ENCODE assay signal across 15 cellular contexts in the genomic region with DNA sequence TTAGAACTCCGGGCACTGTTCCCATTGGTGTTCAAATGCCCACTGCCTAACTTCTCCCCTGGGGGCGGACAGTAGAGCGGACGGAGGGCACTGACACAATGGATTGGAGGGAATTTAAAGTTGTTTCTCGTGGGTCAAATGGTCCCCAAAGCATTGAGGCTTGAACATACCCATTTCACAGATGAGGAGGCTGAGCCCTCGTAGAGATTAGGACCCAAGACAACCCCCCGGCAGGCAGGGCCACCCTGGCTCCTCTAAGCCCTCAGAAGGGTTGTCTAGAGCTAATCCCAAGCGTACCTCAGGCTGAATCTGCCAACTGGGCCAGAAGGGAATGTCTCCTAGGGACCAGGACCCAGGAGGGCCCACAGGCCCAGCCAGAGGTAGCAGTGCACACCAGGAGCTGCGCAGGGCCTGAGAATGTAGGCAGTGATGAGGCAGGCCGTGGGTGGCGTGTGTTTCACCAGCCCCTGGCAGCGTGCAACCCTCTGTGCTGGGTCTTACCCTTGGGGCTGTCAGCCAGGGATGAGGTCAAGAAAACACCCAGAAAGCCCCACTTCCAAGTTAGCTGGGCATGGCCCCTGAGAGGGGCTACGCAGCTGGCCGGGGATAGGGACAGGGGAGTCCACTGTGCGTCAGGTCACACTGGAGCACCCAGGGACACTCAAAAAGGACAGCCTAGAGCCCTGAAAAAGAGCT. TPM values are rescaled to one million over a fixed set of nuclear protein-coding genes. Genes with fewer than 3 reads are reported as not detected.
DNase-seq lines count a peak whose midpoint lies in the region; ATAC-seq and TF ChIP-seq lines count a peak whose summit lies in the region.
"Had no signal": no experiment of that assay in that cellular context is flagged by ENCODE, and none has a peak within 500 bp of the region (broad histone marks: within the 10 kb centered on the region; RNA-seq: fewer than 3 reads in every experiment).

No MANE protein-coding gene starts in this region.

- H3K9ac ChIP-seq in BLaER1 = no peak overlapping the region

- peak overlapping the region; percentile 1 for H3K27ac Mint-ChIP-seq in stimulated activated naive B cell treated with anti-CD40 and anti-IgM and Interleukin-4, amounts not matched to agents 10 μg/mL and 1 μg/mL and 100 μg/mL, for 72 hours
- H3K27ac Mint-ChIP-seq in activated CD4-positive, alpha-beta memory T cell treated with anti-CD3 and anti-CD28 coated beads for 36 hours = no peak overlapping the region
- peak overlapping the region in 1 of 2 donors; percentile 82 for H3K27ac Mint-ChIP-seq in stimulated activated naive CD8-positive, alpha-beta T cell treated with anti-CD3 and anti-CD28 coated beads, Interleukin-15, amount 100 ng/mL, for 72 hours
- H3K27ac Mint-ChIP-seq: IgD-negative memory B cell had no signal

- peaks cover 6% of the 10 kb centered on the region for H3K27me3 ChIP-seq in BLaER1
- H3K27me3 ChIP-seq: BE2C had no signal

- POLR2A ChIA-PET in RWPE1 (lab: Yijun Ruan, JAX; ENCODE audit: low non-redundant PET) = no interaction called here
- POLR2A ChIA-PET in activated CD4-positive, alpha-beta memory T cell treated with anti-CD3 and anti-CD28 coated beads for 36 hours (lab: Charles Lee) = interaction anchor here (0.6 kb wide), 1 partner anchor 8 kb away, joined by 3 read pairs; no protein-coding TSS in a partner anchor

- no peaks in the 10 kb centered on the region for H3K9me3 ChIP-seq in BLaER1
- H3K9me3 ChIP-seq: BE2C, Caco-2, HAP-1 had no signal

- no peaks in the 10 kb centered on the region for H3K9me3 Mint-ChIP-seq in stimulated activated naive B cell treated with anti-CD40 and anti-IgM and Interleukin-4, amounts not matched to agents 10 μg/mL and 1 μg/mL and 100 μg/mL, for 72 hours
- H3K9me3 Mint-ChIP-seq in activated CD4-positive, alpha-beta memory T cell treated with anti-CD3 and anti-CD28 coated beads for 36 hours = no peaks in the 10 kb centered on the region
- no peaks in the 10 kb centered on the region for H3K9me3 Mint-ChIP-seq in stimulated activated naive CD8-positive, alpha-beta T cell treated with anti-CD3 and anti-CD28 coated beads, Interleukin-15, amount 100 ng/mL, for 72 hours
- H3K9me3 Mint-ChIP-seq: CD8-positive, alpha-beta memory T cell; IgD-negative memory B cell had no signal

- no peak overlapping the region for H3K4me3 Mint-ChIP-seq in stimulated activated naive B cell treated with anti-CD40 and anti-IgM and Interleukin-4, amounts not matched to agents 10 μg/mL and 1 μg/mL and 100 μg/mL, for 72 hours
- H3K4me3 Mint-ChIP-seq in activated CD4-positive, alpha-beta memory T cell treated with anti-CD3 and anti-CD28 coated beads for 36 hours = no peak overlapping the region
- no peak overlapping the region for H3K4me3 Mint-ChIP-seq in stimulated activated naive CD8-positive, alpha-beta T cell treated with anti-CD3 and anti-CD28 coated beads, Interleukin-15, amount 100 ng/mL, for 72 hours
- H3K4me3 Mint-ChIP-seq: CD8-positive, alpha-beta memory T cell; IgD-negative memory B cell had no signal

- TF ChIP-seq CTCF in RWPE1 (conservative IDR thresholded peaks at IDR 0.05; ENCODE audit: low read depth) (no peak), coronary artery (IDR thresholded peaks at IDR 0.05) (no peak)

- H3K27ac ChIP-seq in BLaER1 (peak overlapping the region; percentile 49), RWPE1 (peak overlapping the region; percentile 30; the same call in 1 of the 2 replicates), coronary artery (no peak overlapping the region)

- DNase-seq in RWPE1 (ENCODE audit: low spot score) (no peak), coronary artery (ENCODE audit: low spot score) (peak; percentile 66), AG20443 (ENCODE audit: low spot score) (no peak)
- DNase-seq in stimulated activated naive B cell treated with anti-CD40 and anti-IgM and Interleukin-4, amounts not matched to agents 10 μg/mL and 1 μg/mL and 100 μg/mL, for 72 hours = no peak
- no peak for DNase-seq in activated CD4-positive, alpha-beta memory T cell treated with anti-CD3 and anti-CD28 coated beads for 36 hours
- no peak for DNase-seq in stimulated activated naive CD8-positive, alpha-beta T cell treated with anti-CD3 and anti-CD28 coated beads, Interleukin-15, amount 100 ng/mL, for 72 hours
- DNase-seq: BE2C, Caco-2, DMS53, GOT3 had no signal

- H3K4me1 ChIP-seq in BLaER1 = peaks cover 32% of the 10 kb centered on the region
- H3K4me1 ChIP-seq: BE2C had no signal

- no peaks in the 10 kb centered on the region for H3K27me3 Mint-ChIP-seq in stimulated activated naive B cell treated with anti-CD40 and anti-IgM and Interleukin-4, amounts not matched to agents 10 μg/mL and 1 μg/mL and 100 μg/mL, for 72 hours
- no peaks in the 10 kb centered on the region for H3K27me3 Mint-ChIP-seq in activated CD4-positive, alpha-beta memory T cell treated with anti-CD3 and anti-CD28 coated beads for 36 hours
- no peaks in the 10 kb centered on the region for H3K27me3 Mint-ChIP-seq in stimulated activated naive CD8-positive, alpha-beta T cell treated with anti-CD3 and anti-CD28 coated beads, Interleukin-15, amount 100 ng/mL, for 72 hours
- H3K27me3 Mint-ChIP-seq: CD8-positive, alpha-beta memory T cell; IgD-negative memory B cell had no signal

- H3K4me1 Mint-ChIP-seq in stimulated activated naive B cell treated with anti-CD40 and anti-IgM and Interleukin-4, amounts not matched to agents 10 μg/mL and 1 μg/mL and 100 μg/mL, for 72 hours = peaks cover 9 to 25% of the 10 kb centered on the region in 2 donors
- H3K4me1 Mint-ChIP-seq in activated CD4-positive, alpha-beta memory T cell treated with anti-CD3 and anti-CD28 coated beads for 36 hours (ENCODE audit: low read depth) = peaks cover 6% of the 10 kb centered on the region
- H3K4me1 Mint-ChIP-seq in stimulated activated naive CD8-positive, alpha-beta T cell treated with anti-CD3 and anti-CD28 coated beads, Interleukin-15, amount 100 ng/mL, for 72 hours = peaks cover 25% of the 10 kb centered on the region

- CTCF ChIA-PET in RWPE1 (lab: Yijun Ruan, JAX) = interaction anchor here (0.6 to 3.2 kb wide), 4 partner anchors 9 to 17 kb away, joined by 3 to 21 read pairs (median 3); no protein-coding TSS in a partner anchor
- CTCF ChIA-PET in activated CD4-positive, alpha-beta memory T cell treated with anti-CD3 and anti-CD28 coated beads for 36 hours (lab: Charles Lee) = interaction anchor here (4.5 kb wide), 1 partner anchor 11 kb away, joined by 24 read pairs; no protein-coding TSS in a partner anchor

- peaks cover 13 to 14% of the 10 kb centered on the region in 2 donors for H3K36me3 Mint-ChIP-seq in stimulated activated naive B cell treated with anti-CD40 and anti-IgM and Interleukin-4, amounts not matched to agents 10 μg/mL and 1 μg/mL and 100 μg/mL, for 72 hours
- peaks cover 6% of the 10 kb centered on the region for H3K36me3 Mint-ChIP-seq in activated CD4-positive, alpha-beta memory T cell treated with anti-CD3 and anti-CD28 coated beads for 36 hours

- H3K4me3 ChIP-seq in BLaER1 = no peak overlapping the region
- H3K4me3 ChIP-seq in coronary artery = no peak overlapping the region
- H3K4me3 ChIP-seq: HAP-1 had no signal

- no peak for ATAC-seq in stimulated activated naive B cell treated with anti-CD40 and anti-IgM and Interleukin-4, amounts not matched to agents 10 μg/mL and 1 μg/mL and 100 μg/mL, for 72 hours (replicated peaks)
- no peak for ATAC-seq in stimulated activated naive CD8-positive, alpha-beta T cell treated with anti-CD3 and anti-CD28 coated beads, Interleukin-15, amount 100 ng/mL, for 72 hours
- ATAC-seq in GM21576 (IDR thresholded peaks at IDR 0.05; ENCODE audit: unreplicated experiment) = no peak

- H3K4me2 ChIP-seq in BLaER1 = peak overlapping the region; percentile 61

- intact Hi-C loops in activated CD4-positive, alpha-beta memory T cell treated with anti-CD3 and anti-CD28 coated beads for 36 hours (cut with micrococcal nuclease) = no loop called here

- H3K36me3 ChIP-seq in BLaER1 = peaks cover 4% of the 10 kb centered on the region; the same call in 1 of the 2 replicates
- H3K36me3 ChIP-seq: BE2C had no signal

- no peaks in the 10 kb centered on the region for H4K20me1 ChIP-seq in BLaER1

RNA-seq across cellular contexts. Expression of gene AIFM2, which starts 5.8 kb away (rescaled TPM):
- total RNA-seq in activated CD4-positive, alpha-beta memory T cell treated with anti-CD3 and anti-CD28 coated beads for 36 hours = 1 to 10 TPM; 5.3 to 7.1 TPM

RNA-seq across cellular contexts. Expression of gene TYSND1, which starts 19.7 kb away (rescaled TPM):
- 10 to 100 TPM; 10.9 to 12.1 TPM for total RNA-seq in activated CD4-positive, alpha-beta memory T cell treated with anti-CD3 and anti-CD28 coated beads for 36 hours

RNA-seq across cellular contexts. Expression of gene SAR1A, which starts 43.5 kb away (rescaled TPM):
- 10 to 100 TPM; 91.9 to 94.8 TPM for total RNA-seq in activated CD4-positive, alpha-beta memory T cell treated with anti-CD3 and anti-CD28 coated beads for 36 hours

Comparison
In these comparisons a context has a peak if more than half of its experiments do, and no peak if none do; other contexts are left out.
1. H3K27ac ChIP-seq: peak in BLaER1 (single experiment) and RWPE1 (single experiment); none in coronary artery (0 of 2).